In the genomic region with DNA sequence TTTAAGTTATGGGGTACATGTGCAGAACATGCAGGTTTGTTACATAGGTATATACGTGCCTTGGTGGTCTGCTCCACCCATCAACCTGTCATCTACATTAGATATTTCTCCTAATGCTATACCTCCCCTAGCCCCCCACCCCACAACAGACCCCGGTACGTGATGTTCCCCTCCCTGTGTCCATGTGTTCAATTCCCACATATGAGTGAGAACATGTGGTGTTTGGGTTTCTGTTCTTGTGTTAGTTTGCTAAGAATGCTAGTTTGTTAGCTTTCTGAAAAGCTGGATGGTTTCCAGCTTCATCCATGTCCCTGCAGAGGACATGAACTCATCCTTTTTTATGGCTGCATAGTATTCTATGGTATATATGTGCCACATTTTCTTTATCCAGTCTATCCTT, we compare ENCODE assay signal across 11 cellular contexts. TPM values are rescaled to one million over a fixed set of nuclear protein-coding genes. Genes with fewer than 3 reads are reported as not detected.
"Had no signal": no experiment of that assay in that cellular context is flagged by ENCODE, and none has a peak within 500 bp of the region (broad histone marks: within the 10 kb centered on the region; RNA-seq: fewer than 3 reads in every experiment).

No MANE protein-coding gene starts in this region.

RNA-seq across cellular contexts. Expression of gene MYT1L, which starts 39.8 kb away (rescaled TPM):
- total RNA-seq: natural killer cell; natural killer cell treated with Interleukin-12 subunit alpha and Interleukin-12 subunit beta and Interleukin-15 and Interleukin-18, amount 100 ng/mL, for 72 hours; omental fat pad; osteoblast; osteocyte; ovary; renal cortical epithelial cell; right atrium auricular region; right cardiac atrium; sciatic nerve; smooth muscle cell had no signal
